ENCODE assay signal across 8 cellular contexts in the genomic region with DNA sequence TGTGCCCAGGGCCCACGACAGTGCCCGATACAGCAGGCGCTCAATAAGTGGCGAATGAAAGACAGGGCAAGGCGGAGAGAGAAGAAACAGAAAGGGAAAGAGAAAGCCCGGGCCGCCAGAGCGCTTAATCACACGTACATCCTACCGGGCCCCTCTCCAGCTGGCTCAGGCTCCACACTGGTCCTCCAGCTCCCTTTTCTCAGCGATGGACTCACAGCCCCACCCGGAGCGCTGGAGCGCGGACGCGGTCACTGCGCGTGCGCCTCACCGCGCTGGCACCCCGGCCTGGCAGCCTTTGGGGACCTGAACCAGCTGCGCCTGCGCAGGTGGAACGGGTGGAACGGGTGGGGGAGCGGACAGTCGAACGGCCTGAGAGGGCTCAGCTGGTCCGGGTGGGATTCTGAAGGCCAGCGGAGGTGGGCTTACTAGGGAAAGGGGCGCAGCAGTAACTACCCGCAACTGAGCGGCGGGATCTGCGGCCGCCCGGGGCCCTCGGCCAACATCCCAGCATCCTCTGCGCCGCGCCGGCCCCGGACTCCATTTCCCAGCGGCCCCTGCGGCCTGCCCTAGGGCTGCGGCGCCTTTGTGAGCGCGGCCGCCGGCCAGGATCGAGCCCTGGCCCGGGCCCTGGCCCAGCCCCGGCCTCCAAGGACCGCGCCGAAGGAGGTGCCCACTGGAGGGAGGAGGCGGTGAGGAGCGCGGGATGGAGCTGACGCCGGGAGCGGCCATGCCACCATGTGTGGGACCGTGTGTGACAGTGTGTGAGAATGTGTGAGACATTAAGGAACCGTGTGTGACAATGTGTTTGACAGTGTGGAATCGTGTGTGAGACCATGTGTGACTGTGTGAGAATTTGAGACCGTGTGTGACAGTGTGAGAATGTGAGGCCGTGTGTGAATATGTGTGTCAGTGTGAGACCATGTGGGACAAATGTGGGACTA. TPM values are rescaled to one million over a fixed set of nuclear protein-coding genes. Genes with fewer than 3 reads are reported as not detected.
DNase-seq lines count a peak whose midpoint lies in the region; ATAC-seq and TF ChIP-seq lines count a peak whose summit lies in the region.

ZNF583 (plus strand) TSS at position 569 of the 941 bp plus-strand sequence. CDS start 2,783 bp downstream, outside the sequence.

- in situ Hi-C loops in GM13976 (cut with MboI; ENCODE audit: low sequenced_read_pairs, unreplicated experiment) (no loop called here), astrocyte of the spinal cord (cut with HindIII; ENCODE audit: low sequenced_read_pairs) (no loop called here)

- 1% methylated on average over 63 of the region's 70 CpGs for WGBS in hepatocyte (ENCODE audit: low lambda C conversion rate, missing lambda C conversion rate)
- 0% methylated on average over 69 to 70 of the region's 70 CpGs for WGBS in aorta, 2 donors

- TF ChIP-seq CTCF in GM13976 (IDR thresholded peaks at IDR 0.05; ENCODE audit: borderline replicate concordance, control extremely low read depth, extremely low read depth, insufficient read depth, missing control alignments) (no peak), astrocyte of the spinal cord (IDR thresholded peaks at IDR 0.05; ENCODE audit: low read depth, low read length) (no peak), hepatocyte (IDR thresholded peaks at IDR 0.05; ENCODE audit: poor library complexity) (no peak)

- intact Hi-C loops in aorta (cut with DNase I), result loop anchor here in 1 of 2 donors (5.0 to 10.0 kb wide), 2 partner anchors 73 to 161 kb away; partner anchors contain the start of genes ZNF470 and ZNF667

- H3K4me1 ChIP-seq in hepatocyte (ENCODE audit: insufficient read depth), result no peaks in the 10 kb centered on the region
- no peaks in the 10 kb centered on the region for H3K4me1 ChIP-seq in aorta (ENCODE audit: control insufficient read depth in 1 of 2, insufficient read depth in 2 of 2, low read length in 2 of 2)

- H3K9me2 ChIP-seq in hepatocyte (replicated peaks; ENCODE audit: insufficient read depth), result no peaks in the 10 kb centered on the region

- no peaks in the 10 kb centered on the region for H3K27me3 ChIP-seq in hepatocyte
- H3K27me3 ChIP-seq in aorta (ENCODE audit: control insufficient read depth in 1 of 2, insufficient read depth in 2 of 2, low read length in 1 of 2), result no peaks in the 10 kb centered on the region

- H3K4me2 ChIP-seq in hepatocyte, result peak within 1 kb of the TSS; percentile 93

- DNase-seq in GM13976 (ENCODE audit: low spot score), result peak; percentile 92
- DNase-seq in NCI-H146 treated with DMSO at 0.1 percent for 48 hours (lab: John Stamatoyannopoulos, UW; ENCODE audit: unreplicated experiment), result peak; percentile 88
- peak; percentile 84 for DNase-seq in T-helper 9 cell
- peak; percentile 98 for DNase-seq in astrocyte of the spinal cord (ENCODE audit: low read depth, low spot score)
- DNase-seq in hepatocyte (ENCODE audit: low spot score), result peak; percentile 97
- DNase-seq in renal cortical epithelial cell (ENCODE audit: low read depth), result peak; percentile 86
- peak; percentile 98 to 99 for DNase-seq in aorta

- peaks cover 24% of the 10 kb centered on the region for H3K79me2 ChIP-seq in hepatocyte

- ATAC-seq in HG02798 (IDR thresholded peaks at IDR 0.05; ENCODE audit: poor library complexity, unreplicated experiment), result peak; percentile 89
- ATAC-seq in aorta (ENCODE audit: low FRiP score), result peak; percentile 99

- peak within 1 kb of the TSS; percentile 100 for H2AFZ ChIP-seq in hepatocyte

- no peaks in the 10 kb centered on the region for H4K20me1 ChIP-seq in hepatocyte (ENCODE audit: insufficient read depth, poor library complexity, severe bottlenecking)

- no peaks in the 10 kb centered on the region for H3K36me3 ChIP-seq in hepatocyte (replicated peaks; ENCODE audit: insufficient read depth, low read depth)
- peaks cover 6 to 7% of the 10 kb centered on the region in 2 donors for H3K36me3 ChIP-seq in aorta (ENCODE audit: control insufficient read depth in 1 of 2, insufficient read depth in 2 of 2, low read length in 1 of 2)

- H3K4me3 ChIP-seq in astrocyte of the spinal cord (ENCODE audit: low read depth, low read length) (peak within 1 kb of the TSS; percentile 92), hepatocyte (peak within 1 kb of the TSS; percentile 51), aorta (ENCODE audit: low read length in 2 of 2) (peak within 1 kb of the TSS; percentile 50 to 69)

- H3K27ac ChIP-seq in hepatocyte (peak within 1 kb of the TSS; percentile 95), aorta (ENCODE audit: low read depth in 1 of 2, low read length in 2 of 2) (peak within 1 kb of the TSS in 1 of 2 donors; percentile 38)

- H3K9me3 ChIP-seq in hepatocyte (ENCODE audit: low read depth) (peaks cover 11% of the 10 kb centered on the region), aorta (ENCODE audit: control insufficient read depth, low read length) (peaks cover 7% of the 10 kb centered on the region)

RNA-seq across cellular contexts. Expression of gene ZNF583, which starts in this region (rescaled TPM):
- 9.7 and 11.8 TPM in 2 replicates for total RNA-seq in hepatocyte
- 4.8 and 7.4 TPM in 2 replicates for polyA plus RNA-seq in hepatocyte
- total RNA-seq in renal cortical epithelial cell, result 4.0 and 7.2 TPM in 2 replicates
- total RNA-seq in aorta, result 1 to 10 TPM; 6.2 to 9.4 TPM
- 1 to 10 TPM; 3.1 TPM for polyA plus RNA-seq in aorta
